ENCODE assay signal across 8 cellular contexts in the genomic region with DNA sequence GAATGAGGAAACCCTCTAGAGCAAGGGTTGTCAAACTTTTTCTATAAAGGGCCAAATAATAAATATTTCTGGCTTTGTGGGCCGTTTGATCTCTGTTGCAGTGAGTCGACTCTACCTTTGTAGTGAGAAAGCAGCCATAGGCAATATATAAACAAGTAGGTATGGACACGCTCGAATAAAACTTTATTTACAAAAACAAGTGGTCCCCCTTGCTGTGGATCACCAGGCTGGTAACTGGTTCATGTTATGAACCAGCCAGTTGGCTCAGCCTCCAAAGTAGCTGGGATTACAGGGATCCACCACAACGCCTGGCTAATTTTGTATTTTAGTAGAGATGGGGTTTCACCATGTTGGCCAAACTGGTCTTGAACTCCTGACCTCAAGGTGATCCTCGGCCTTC.
"Had no signal": no experiment of that assay in that cellular context is flagged by ENCODE, and none has a peak within 500 bp of the region (broad histone marks: within the 10 kb centered on the region; RNA-seq: fewer than 3 reads in every experiment).

No MANE protein-coding gene starts in this region.

- FAIRE-seq: G401.6, GM12878, GM12891, GM12892, GM18507, GM19239 had no signal

- DNase-seq: GDM1, GF-D8 had no signal

- ATAC-seq: GM12878 had no signal

- H3K4me3 ChIP-seq: GM12878 had no signal
